13 cellular contexts compared by ENCODE assay signal in the genomic region with DNA sequence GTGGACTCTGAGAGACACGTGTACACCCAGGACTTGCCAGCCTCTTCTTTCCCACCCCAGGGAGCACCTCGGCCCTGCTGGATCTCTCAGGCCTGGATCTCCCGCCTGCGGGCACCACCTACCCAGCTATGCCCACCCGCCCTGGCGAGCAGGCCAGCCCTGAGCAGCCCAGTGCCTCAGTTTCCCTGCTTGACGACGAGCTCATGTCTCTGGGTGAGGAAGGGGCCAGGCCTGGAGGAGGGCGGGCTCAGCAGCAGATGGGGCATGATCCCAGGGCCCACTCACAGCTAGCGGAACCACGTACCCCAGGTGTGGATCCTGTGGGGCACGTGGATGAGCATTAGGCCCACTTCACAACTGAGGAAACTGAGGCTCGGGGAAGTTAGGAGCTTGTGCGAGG. TPM values are rescaled to one million over a fixed set of nuclear protein-coding genes. Genes with fewer than 3 reads are reported as not detected.
DNase-seq lines count a peak whose midpoint lies in the region; ATAC-seq and TF ChIP-seq lines count a peak whose summit lies in the region.
"Had no signal": no experiment of that assay in that cellular context is flagged by ENCODE, and none has a peak within 500 bp of the region (broad histone marks: within the 10 kb centered on the region; RNA-seq: fewer than 3 reads in every experiment).

No MANE protein-coding gene starts in this region.

- H3K4me1 ChIP-seq in BLaER1 = peaks cover 79% of the 10 kb centered on the region
- H3K4me1 ChIP-seq in OCI-LY3 (ENCODE audit: low read length) = peaks cover 55% of the 10 kb centered on the region
- peaks cover 14 to 15% of the 10 kb centered on the region in 2 donors for H3K4me1 ChIP-seq in gastrocnemius medialis

- no peak for DNase-seq in gastrocnemius medialis
- DNase-seq in sciatic nerve (ENCODE audit: low spot score) = no peak
- no peak for DNase-seq in effector CD8-positive, alpha-beta T cell (lab: John Stamatoyannopoulos, UW)
- no peak for DNase-seq in NCI-H187 (lab: John Stamatoyannopoulos, UW)
- DNase-seq: NCI-H187 treated with DMSO at 0.1 percent for 48 hours had no signal

- ATAC-seq in esophagus mucosa = peak; percentile 0
- ATAC-seq in gastrocnemius medialis = no peak
- ATAC-seq in sciatic nerve = no peak
- no peak for ATAC-seq in HG03175 (IDR thresholded peaks at IDR 0.05; ENCODE audit: unreplicated experiment)

- no peaks in the 10 kb centered on the region for H3K27me3 ChIP-seq in BLaER1
- H3K27me3 ChIP-seq in OCI-LY3 (ENCODE audit: low read depth, low read length) = no peaks in the 10 kb centered on the region
- no peaks in the 10 kb centered on the region for H3K27me3 ChIP-seq in gastrocnemius medialis

- intact Hi-C loops in gastrocnemius medialis (cut with DNase I; ENCODE audit: low total_unique reads) (loop anchor here (5.0 kb wide), 1 partner anchor 52 kb away; a partner anchor contains a TSS), sciatic nerve (cut with DNase I) (no loop called here)

- peak overlapping the region; percentile 52; the same call in 1 of the 2 replicates for H3K4me3 ChIP-seq in BLaER1
- H3K4me3 ChIP-seq in OCI-LY3 (ENCODE audit: low read length) = peak overlapping the region; percentile 22; the same call in 1 of the 2 replicates
- H3K4me3 ChIP-seq in gastrocnemius medialis = no peak overlapping the region

- H3K9me3 ChIP-seq in BLaER1 (no peaks in the 10 kb centered on the region), OCI-LY3 (ENCODE audit: insufficient read depth, low read length) (no peaks in the 10 kb centered on the region), gastrocnemius medialis (no peaks in the 10 kb centered on the region)

- TF ChIP-seq CTCF in OCI-LY3 (IDR thresholded peaks at IDR 0.05; ENCODE audit: low read depth, low read length) (no peak), gastrocnemius medialis (IDR thresholded peaks at IDR 0.05 in 4 of 5, conservative IDR thresholded peaks at IDR 0.05 in 1 of 5) (no peak)

- peaks cover 52% of the 10 kb centered on the region for H3K36me3 ChIP-seq in BLaER1
- H3K36me3 ChIP-seq in OCI-LY3 (replicated peaks; ENCODE audit: low read depth, low read length) = peaks cover 3% of the 10 kb centered on the region
- peaks cover 0 to 50% of the 10 kb centered on the region in 2 donors for H3K36me3 ChIP-seq in gastrocnemius medialis

- in situ Hi-C loops in gastrocnemius medialis (cut with MboI; ENCODE audit: low sequenced_read_pairs in 4 of 4) = loop anchor here in 2 of 4 donors (10.0 to 25.0 kb wide), 3 partner anchors 59 to 162 kb away; a partner anchor contains a TSS

- no peak overlapping the region for H2AFZ ChIP-seq in OCI-LY3 (ENCODE audit: low read depth, low read length)

- H3K9ac ChIP-seq in BLaER1 = peak overlapping the region; percentile 70
- H3K9ac ChIP-seq in OCI-LY3 (ENCODE audit: low read length) = peak overlapping the region; percentile 79

- TF ChIP-seq POLR2A in gastrocnemius medialis (IDR thresholded peaks at IDR 0.05) = no peak

- peak overlapping the region; percentile 90 for H3K4me2 ChIP-seq in BLaER1
- peak overlapping the region; percentile 61 for H3K4me2 ChIP-seq in OCI-LY3 (ENCODE audit: low read length)

- peak overlapping the region; percentile 92 for H3K27ac ChIP-seq in BLaER1
- H3K27ac ChIP-seq in OCI-LY3 (ENCODE audit: low read length) = peak overlapping the region; percentile 95
- peak overlapping the region; percentile 47 to 76 (median 62) for H3K27ac ChIP-seq in gastrocnemius medialis
- H3K27ac ChIP-seq: C4-2B had no signal

- no peaks in the 10 kb centered on the region for H4K20me1 ChIP-seq in BLaER1
- no peaks in the 10 kb centered on the region for H4K20me1 ChIP-seq in OCI-LY3 (ENCODE audit: insufficient read depth, low read length)

- H3K79me2 ChIP-seq in OCI-LY3 (ENCODE audit: low read length) = no peaks in the 10 kb centered on the region; the same call in 1 of the 2 replicates

RNA-seq across cellular contexts. Expression of a gene that starts 13.7 kb away (rescaled TPM):
- total RNA-seq in esophagus mucosa (40.2 TPM), gastrocnemius medialis (1 to 10 TPM in 3 of 4 donors, not detected in 1; 1.1 to 1.8 (median 1.6) TPM), sciatic nerve (10.3 TPM)

RNA-seq across cellular contexts. Expression of a gene that starts 17.1 kb away (rescaled TPM):
- 28.4 TPM for total RNA-seq in esophagus mucosa
- 10 to 100 TPM; 39.0 to 48.8 (median 45.0) TPM for total RNA-seq in gastrocnemius medialis
- total RNA-seq in sciatic nerve = 71.2 TPM

RNA-seq across cellular contexts. Expression of a gene that starts 32.8 kb away (rescaled TPM):
- total RNA-seq in esophagus mucosa = 2.5 TPM
- 10 to 100 TPM; 10.3 to 28.7 (median 16.6) TPM for total RNA-seq in gastrocnemius medialis
- 10.0 TPM for total RNA-seq in sciatic nerve

RNA-seq across cellular contexts. Expression of a gene that starts 45.9 kb away (rescaled TPM):
- not detected for total RNA-seq in esophagus mucosa
- total RNA-seq in gastrocnemius medialis = not detected
- not detected for total RNA-seq in sciatic nerve
- total RNA-seq: fibroblast of lung, H4, ureter had no signal

RNA-seq across cellular contexts. Expression of a gene that starts 49.7 kb away (rescaled TPM):
- total RNA-seq in esophagus mucosa (55.5 TPM), gastrocnemius medialis (1,000 to 10,000 TPM in 3 of 4 donors, 100 to 1,000 TPM in 1; 561 to 1,888 (median 1,101) TPM), sciatic nerve (1,269 TPM)

Comparison
In these comparisons a context has a peak if more than half of its experiments do, and no peak if none do; other contexts are left out.
1. H3K4me3 ChIP-seq: peak in BLaER1 (single experiment) and OCI-LY3 (single experiment); none in gastrocnemius medialis (0 of 4).
2. Peak in every context shown above with its lines, with median percentiles within 50 percentile points of each other: H3K27ac ChIP-seq.